ENCODE assay signal across 8 cellular contexts in genomic region chr3:69740103-69741021, GRCh38. TPM values are rescaled to one million over a fixed set of nuclear protein-coding genes. Genes with fewer than 3 reads are reported as not detected.
DNase-seq lines count a peak whose midpoint lies in the region; ATAC-seq and TF ChIP-seq lines count a peak whose summit lies in the region.

No MANE protein-coding gene starts in this region.

- intact Hi-C loops in heart left ventricle (cut with DNase I), result loop anchor here in 4 of 10 donors (5.0 kb wide), 4 partner anchors 47 to 117 kb away; no protein-coding TSS in a partner anchor

- WGBS in SK-N-SH (ENCODE audit: low lambda C conversion rate), result 54% methylated on average over 20 of the region's 26 CpGs
- WGBS in heart left ventricle, 4 donors, result 10 to 18% (median 14%) methylated on average over 25 to 26 of the region's 26 CpGs

- no peaks in the 10 kb centered on the region; the same call in 1 of the 2 replicates for H3K79me2 ChIP-seq in SK-N-SH (ENCODE audit: insufficient read depth)

- CTCF ChIA-PET in SK-N-SH (lab: Yijun Ruan, JAX), result interaction anchor here (1.0 to 2.1 kb wide), 2 partner anchors 49 to 51 kb away, joined by 3 to 10 read pairs; no protein-coding TSS in a partner anchor

- H3K36me3 ChIP-seq in SK-N-SH (replicated peaks in 1 of 2; ENCODE audit: control insufficient read depth in 1 of 2, insufficient read depth in 2 of 2, low read length in 1 of 2), result no peaks in the 10 kb centered on the region
- no peaks in the 10 kb centered on the region for H3K36me3 ChIP-seq in heart left ventricle

- H3K27me3 ChIP-seq in SK-N-SH (ENCODE audit: insufficient read depth) (no peaks in the 10 kb centered on the region), heart left ventricle (no peaks in the 10 kb centered on the region)

- H3K4me2 ChIP-seq in SK-N-SH, result peak overlapping the region; percentile 90

- POLR2A ChIA-PET in SK-N-SH (lab: Yijun Ruan, JAX), result no interaction called here

- TF ChIP-seq RAD21 in SK-N-SH (IDR thresholded peaks at IDR 0.05; ENCODE audit: low read length), result no peak

- H3K27ac ChIP-seq in SK-N-SH (ENCODE audit: low read depth in 2 of 2, low read length in 1 of 2), result no peak overlapping the region
- peak overlapping the region in 11 of 12 donors; percentile 80 to 94 (median 93) for H3K27ac ChIP-seq in heart left ventricle

- H4K20me1 ChIP-seq in SK-N-SH (ENCODE audit: insufficient read depth), result no peaks in the 10 kb centered on the region

- H3K9ac ChIP-seq in SK-N-SH, result peak overlapping the region; percentile 56; the same call in 1 of the 2 replicates

- peak; percentile 14 for DNase-seq in NCI-H2171 (lab: John Stamatoyannopoulos, UW)
- no peak for DNase-seq in NCI-H2171 treated with DMSO at 0.1 percent for 48 hours (lab: John Stamatoyannopoulos, UW)
- DNase-seq in SK-N-SH, result no peak
- DNase-seq in heart left ventricle, result peak in 4 of 5 donors; percentile 22 to 40 (median 29)
- peak; percentile 12 for DNase-seq in retina
- no peak for DNase-seq in NK-92 treated with Interleukin-12 subunit alpha and Interleukin-12 subunit beta, amount 100 ng/mL, for 24 hours (lab: John Stamatoyannopoulos, UW)
- DNase-seq in NOMO-1 treated with dmso at 0.1 percent for 144 hours (lab: John Stamatoyannopoulos, UW; ENCODE audit: unreplicated experiment), result no peak

- TF ChIP-seq EP300 in SK-N-SH (IDR thresholded peaks at IDR 0.05; ENCODE audit: borderline replicate concordance in 1 of 2, low read depth in 1 of 2, low read length in 1 of 2), result no peak

- ATAC-seq in heart left ventricle (peak in 2 of 4 donors; percentile 14 to 15), HG03342 (IDR thresholded peaks at IDR 0.05; ENCODE audit: unreplicated experiment) (no peak)

- H3K4me1 ChIP-seq in SK-N-SH (ENCODE audit: control insufficient read depth in 1 of 2, insufficient read depth in 2 of 2, low read depth in 1 of 2, low read length in 1 of 2), result peaks cover 0 to 8% of the 10 kb centered on the region in 2 experiments; a peak in 1 of 4 replicates
- peaks cover 0 to 57% (median 32%) of the 10 kb centered on the region in 12 donors for H3K4me1 ChIP-seq in heart left ventricle

- H3F3A ChIP-seq in SK-N-SH (replicated peaks; ENCODE audit: insufficient read depth), result no peaks in the 10 kb centered on the region

- no peak for TF ChIP-seq POLR2A in heart left ventricle (IDR thresholded peaks at IDR 0.05)

- no peaks in the 10 kb centered on the region for H3K9me2 ChIP-seq in SK-N-SH

- H3K4me3 ChIP-seq in SK-N-SH (ENCODE audit: low read depth in 2 of 2, low read length in 1 of 2), result peak overlapping the region; percentile 86 to 95
- peak overlapping the region; percentile 67 to 98 (median 84) for H3K4me3 ChIP-seq in heart left ventricle

- TF ChIP-seq CTCF in SK-N-SH (IDR thresholded peaks at IDR 0.05) (no peak), heart left ventricle (IDR thresholded peaks at IDR 0.05) (no peak)

- no peaks in the 10 kb centered on the region for H3K9me3 ChIP-seq in SK-N-SH
- no peaks in the 10 kb centered on the region for H3K9me3 ChIP-seq in heart left ventricle

- H2AFZ ChIP-seq in SK-N-SH (ENCODE audit: low read depth), result peak overlapping the region; percentile 99

TF ChIP-seq in SK-N-SH, 30 proteins besides CTCF, POLR2A, EP300 and RAD21:
- TF ChIP-seq USF1 (IDR thresholded peaks at IDR 0.05; ENCODE audit: borderline replicate concordance, low read depth), result no peak

RNA-seq across cellular contexts. Expression of gene MITF, which starts 1.1 kb away (rescaled TPM):
- polyA plus RNA-seq in SK-N-SH (2012; rRNA removed) (1.7 and 2.5 TPM in 2 replicates), heart left ventricle (10 to 100 TPM; 17.9 to 56.9 TPM)
- polyA plus RNA-seq in SK-N-SH (2012; cell fraction: cytosol; rRNA removed), result 2.0 and 2.3 TPM in 2 replicates
- polyA plus RNA-seq in SK-N-SH (2012; cell fraction: nucleus; rRNA removed), result 1.5 and 2.3 TPM in 2 replicates
- 100 to 1,000 TPM in 2 of 9 donors, 10 to 100 TPM in 7; 61.4 to 114 (median 86.9) TPM for total RNA-seq in heart left ventricle

Comparison
In these comparisons a context has a peak if more than half of its experiments do, and no peak if none do; other contexts are left out.
1. DNase-seq: peak in NCI-H2171 (single experiment), heart left ventricle (4 of 5) and retina (single experiment); none in NCI-H2171 treated with DMSO at 0.1 percent for 48 hours (single experiment), SK-N-SH (single experiment), NK-92 treated with Interleukin-12 subunit alpha and Interleukin-12 subunit beta, amount 100 ng/mL, for 24 hours (single experiment) and NOMO-1 treated with dmso at 0.1 percent for 144 hours (single experiment).
2. H3K27ac ChIP-seq: peak in heart left ventricle (11 of 12); none in SK-N-SH (0 of 2).
3. RNA of gene MITF, which starts 1.1 kb away (polyA plus RNA-seq): 17.9 to 56.9 TPM in heart left ventricle; 1.5 to 2.5 TPM in SK-N-SH; every median in the first group is over 4 times any median in the second.